In the genomic region with DNA sequence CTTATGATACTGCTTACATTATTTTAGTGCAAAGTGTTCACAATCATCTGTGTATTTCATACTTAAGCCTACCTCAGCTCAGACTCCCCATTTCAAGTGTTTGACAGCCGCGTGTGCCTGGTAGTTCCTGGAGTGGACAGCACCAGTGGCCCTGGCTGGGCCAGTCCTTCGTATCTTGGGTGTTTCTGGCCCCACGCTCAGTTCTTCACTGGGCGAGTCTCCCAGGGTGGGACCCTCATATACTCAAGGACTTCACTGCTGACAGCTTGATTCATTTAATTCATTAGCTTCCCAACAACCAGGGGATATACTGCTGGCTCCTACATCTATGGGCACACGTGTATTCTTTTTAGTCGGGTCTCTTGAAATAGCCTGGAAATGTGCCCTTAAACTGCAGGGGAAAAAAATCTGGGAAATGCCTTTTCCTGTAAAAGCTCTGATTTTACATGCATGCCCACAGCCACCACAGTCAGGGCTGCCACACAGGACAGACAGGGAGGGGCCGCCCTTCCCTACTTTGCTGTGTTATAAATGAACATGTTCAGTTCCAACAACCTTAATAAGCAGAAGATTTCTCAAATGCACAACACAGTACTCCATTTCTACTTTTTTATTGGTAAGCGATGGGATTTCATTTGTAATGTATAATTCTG, we compare ENCODE assay signal across 28 cellular contexts.
"Had no signal": no experiment of that assay in that cellular context is flagged by ENCODE, and none has a peak within 500 bp of the region (broad histone marks: within the 10 kb centered on the region; RNA-seq: fewer than 3 reads in every experiment).

No MANE protein-coding gene starts in this region.

- H3K4me1 Mint-ChIP-seq: activated naive CD4-positive, alpha-beta T cell treated with anti-CD3 and anti-CD28 coated beads, Interleukin-2, amount 50 U/mL, for 24 hours had no signal

- H3K4me3 Mint-ChIP-seq: activated CD8-positive, alpha-beta T cell treated with anti-CD3 and anti-CD28 coated beads, Interleukin-2, amount 10 ng/mL, durations not matched to agents 7 days and 5 days; activated naive CD4-positive, alpha-beta T cell treated with anti-CD3 and anti-CD28 coated beads, Interleukin-2, amount 50 U/mL, for 24 hours; activated T-helper 1 cell treated with anti-CD3 and anti-CD28 coated beads, Interleukin-12 subunit alpha, Interleukin-12 subunit beta, Interleukin-2, Interleukin-4 antibody, amounts not matched to agents 30 ng/mL and 10 ng/mL and 1 ng/mL, durations not matched to agents 14 hours and 24 hours and 36 hours; T-helper 1 cell treated with Interleukin-12 subunit alpha and Interleukin-12 subunit beta and Interleukin-4 antibody, amounts not matched to agents 30 μg/mL and 1 μg/mL, for 36 hours had no signal

- H3K36me3 Mint-ChIP-seq: activated naive CD4-positive, alpha-beta T cell treated with anti-CD3 and anti-CD28 coated beads, Interleukin-2, amount 50 U/mL, for 24 hours had no signal

- H3K27ac ChIP-seq: body of pancreas had no signal

- H3K27me3 ChIP-seq: body of pancreas had no signal

- DNase-seq: activated CD4-positive, alpha-beta T cell treated with anti-CD3 and anti-CD28 coated beads for 48 hours; activated CD4-positive, alpha-beta T cell treated with anti-CD3 and anti-CD28 coated beads, Interleukin-2, amount 50 U/mL, for 4 hours; activated CD4-positive, CD25-positive, alpha-beta regulatory T cell treated with anti-CD3 and anti-CD28 coated beads, Interleukin-2, amount 50 U/mL, for 72 hours; activated CD8-positive, alpha-beta memory T cell treated with anti-CD3 and anti-CD28 coated beads, Interleukin-2, amount 50 U/mL, for 48 hours; activated CD8-positive, alpha-beta T cell treated with anti-CD3 and anti-CD28 coated beads, Interleukin-2, amount 10 ng/mL, durations not matched to agents 7 days and 5 days; activated effector memory CD4-positive, alpha-beta T cell treated with Interleukin-2 at 50 U/mL for 16 hours; activated naive CD4-positive, alpha-beta T cell; activated T-cell treated with anti-CD3 and anti-CD28 coated beads, Interleukin-2, amount 50 U/mL, for 1 hour; aorta; body of pancreas; Karpas-422; MM.1S; NCI-H1105; NCI-H1436; NCI-H187; NCI-H2081; NCI-H2171; NCI-H2227 treated with DMSO at 0.1 percent for 48 hours; NCI-H526; NCI-H82; OCI-M1; RPMI8226 had no signal

- H3K9me3 Mint-ChIP-seq: activated naive CD4-positive, alpha-beta T cell treated with anti-CD3 and anti-CD28 coated beads, Interleukin-2, amount 50 U/mL, for 24 hours; activated T-helper 1 cell treated with anti-CD3 and anti-CD28 coated beads, Interleukin-12 subunit alpha, Interleukin-12 subunit beta, Interleukin-2, Interleukin-4 antibody, amounts not matched to agents 30 ng/mL and 10 ng/mL and 1 ng/mL, durations not matched to agents 14 hours and 24 hours and 36 hours; T-helper 1 cell treated with Interleukin-12 subunit alpha and Interleukin-12 subunit beta and Interleukin-4 antibody, amounts not matched to agents 30 μg/mL and 1 μg/mL, for 36 hours had no signal

- H3K4me3 ChIP-seq: body of pancreas, K562 had no signal

- H3K27me3 Mint-ChIP-seq: activated naive CD4-positive, alpha-beta T cell treated with anti-CD3 and anti-CD28 coated beads, Interleukin-2, amount 50 U/mL, for 24 hours had no signal

- H3K9me3 ChIP-seq: body of pancreas had no signal

- H3K27ac Mint-ChIP-seq: activated CD8-positive, alpha-beta T cell treated with anti-CD3 and anti-CD28 coated beads, Interleukin-2, amount 10 ng/mL, durations not matched to agents 7 days and 5 days; activated naive CD4-positive, alpha-beta T cell treated with anti-CD3 and anti-CD28 coated beads, Interleukin-2, amount 50 U/mL, for 24 hours; activated T-helper 1 cell treated with anti-CD3 and anti-CD28 coated beads, Interleukin-12 subunit alpha, Interleukin-12 subunit beta, Interleukin-2, Interleukin-4 antibody, amounts not matched to agents 30 ng/mL and 10 ng/mL and 1 ng/mL, durations not matched to agents 14 hours and 24 hours and 36 hours; T-helper 1 cell treated with Interleukin-12 subunit alpha and Interleukin-12 subunit beta and Interleukin-4 antibody, amounts not matched to agents 30 μg/mL and 1 μg/mL, for 36 hours had no signal

- ATAC-seq: activated CD8-positive, alpha-beta T cell treated with anti-CD3 and anti-CD28 coated beads, Interleukin-2, amount 10 ng/mL, durations not matched to agents 7 days and 5 days; body of pancreas; K562; Panc1; Right ventricle myocardium inferior had no signal
